ENCODE assay signal across 15 cellular contexts in the genomic region with DNA sequence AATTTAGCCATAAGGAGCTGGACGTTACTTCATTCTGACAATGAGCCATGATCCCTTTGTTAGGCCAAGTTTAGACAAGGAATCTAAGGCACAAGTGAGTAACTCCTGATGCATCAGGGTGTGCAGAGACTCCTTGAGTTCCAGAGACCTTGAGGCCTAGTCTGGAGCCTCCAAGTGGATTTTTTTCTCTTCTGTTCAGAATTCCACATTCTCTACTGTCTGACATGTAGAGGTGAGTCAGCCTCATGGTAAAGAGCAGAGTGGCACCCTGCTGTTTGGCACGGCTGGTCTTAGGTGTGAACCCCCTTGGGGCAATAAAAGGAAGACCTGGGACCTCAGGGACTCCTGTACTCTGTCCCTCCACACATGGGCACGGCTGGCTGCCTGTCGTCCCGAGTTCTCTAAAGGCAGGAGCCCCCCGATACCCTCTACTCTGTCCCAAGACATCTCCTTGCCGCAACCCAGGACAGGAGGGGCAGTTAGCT. TPM values are rescaled to one million over a fixed set of nuclear protein-coding genes. Genes with fewer than 3 reads are reported as not detected.
A peak's percentile ranks its signal among the peaks of the same experiment; 100 is the strongest.
DNase-seq lines count a peak whose midpoint lies in the region; ATAC-seq and TF ChIP-seq lines count a peak whose summit lies in the region.
"Had no signal": no experiment of that assay in that cellular context is flagged by ENCODE, and none has a peak within 500 bp of the region (broad histone marks: within the 10 kb centered on the region; RNA-seq: fewer than 3 reads in every experiment).

No MANE protein-coding gene starts in this region.

- H3K27me3 Mint-ChIP-seq in CD14-positive monocyte (ENCODE audit: low read depth in 3 of 3) = peaks cover 0 to 1% (median 0%) of the 10 kb centered on the region in 3 donors

- H3K36me3 Mint-ChIP-seq in CD14-positive monocyte = peaks cover 6 to 7% of the 10 kb centered on the region in 2 donors
- H3K36me3 Mint-ChIP-seq: activated naive CD8-positive, alpha-beta T cell treated with anti-CD3 and anti-CD28 coated beads, Interleukin-2, amount 10 ng/mL, durations not matched to agents 7 days and 5 days had no signal

- H3K27ac ChIP-seq in right atrium auricular region = no peak overlapping the region
- no peak overlapping the region for H3K27ac ChIP-seq in left ventricle myocardium inferior (replicated peaks)
- peak overlapping the region; percentile 63 for H3K27ac ChIP-seq in brain microvascular endothelial cell
- H3K27ac ChIP-seq: upper lobe of left lung had no signal

- peak; percentile 50 for DNase-seq in right atrium auricular region (ENCODE audit: low spot score)
- no peak for DNase-seq in left ventricle myocardium inferior
- DNase-seq in brain microvascular endothelial cell = peak; percentile 81
- DNase-seq in kidney epithelial cell (ENCODE audit: low read depth) = peak; percentile 71
- DNase-seq in CD14-positive monocyte (ENCODE audit: low spot score) = no peak
- DNase-seq in NCI-H345 (lab: John Stamatoyannopoulos, UW) = no peak
- no peak for DNase-seq in hypothalamus (lab: John Stamatoyannopoulos, UW)
- DNase-seq: activated naive CD8-positive, alpha-beta T cell treated with anti-CD3 and anti-CD28 coated beads, Interleukin-2, amount 10 ng/mL, durations not matched to agents 7 days and 5 days; GF-D8; NCI-H1092; occipital lobe; T-helper 17 cell; upper lobe of left lung had no signal

- H3K4me3 Mint-ChIP-seq in CD14-positive monocyte = no peak overlapping the region
- H3K4me3 Mint-ChIP-seq: activated naive CD8-positive, alpha-beta T cell treated with anti-CD3 and anti-CD28 coated beads, Interleukin-2, amount 10 ng/mL, durations not matched to agents 7 days and 5 days; T-helper 17 cell had no signal

- peaks cover 39% of the 10 kb centered on the region for H3K4me1 Mint-ChIP-seq in CD14-positive monocyte
- H3K4me1 Mint-ChIP-seq: activated naive CD8-positive, alpha-beta T cell treated with anti-CD3 and anti-CD28 coated beads, Interleukin-2, amount 10 ng/mL, durations not matched to agents 7 days and 5 days had no signal

- no peak for ATAC-seq in HG03565 (IDR thresholded peaks at IDR 0.05; ENCODE audit: unreplicated experiment)
- ATAC-seq: T-helper 17 cell had no signal

- no peaks in the 10 kb centered on the region for H3K27me3 ChIP-seq in right atrium auricular region
- H3K27me3 ChIP-seq in left ventricle myocardium inferior (ENCODE audit: low read depth) = no peaks in the 10 kb centered on the region
- H3K27me3 ChIP-seq in brain microvascular endothelial cell (replicated peaks) = no peaks in the 10 kb centered on the region
- H3K27me3 ChIP-seq in kidney epithelial cell (ENCODE audit: control insufficient read depth, insufficient read depth, low read length) = no peaks in the 10 kb centered on the region
- H3K27me3 ChIP-seq: upper lobe of left lung had no signal

- no peak for TF ChIP-seq CTCF in right atrium auricular region (IDR thresholded peaks at IDR 0.05)
- no peak for TF ChIP-seq CTCF in left ventricle myocardium inferior (IDR thresholded peaks at IDR 0.05; ENCODE audit: borderline replicate concordance)
- no peak for TF ChIP-seq CTCF in brain microvascular endothelial cell (IDR thresholded peaks at IDR 0.05; ENCODE audit: low read depth, low read length, missing control alignments)
- TF ChIP-seq CTCF in kidney epithelial cell (IDR thresholded peaks at IDR 0.05; ENCODE audit: insufficient read depth, low read length, poor library complexity, severe bottlenecking) = no peak
- TF ChIP-seq CTCF in CD14-positive monocyte (IDR thresholded peaks at IDR 0.05) = no peak

- intact Hi-C loops in left ventricle myocardium inferior (cut with micrococcal nuclease) = no loop called here
- intact Hi-C loops in CD14-positive monocyte (cut with micrococcal nuclease) = no loop called here

- H3K4me3 ChIP-seq in right atrium auricular region (no peak overlapping the region), left ventricle myocardium inferior (no peak overlapping the region), brain microvascular endothelial cell (ENCODE audit: low read depth, low read length) (no peak overlapping the region), kidney epithelial cell (ENCODE audit: low read depth, low read length) (no peak overlapping the region)
- H3K4me3 ChIP-seq: upper lobe of left lung had no signal

- H3K9me3 ChIP-seq in right atrium auricular region (no peaks in the 10 kb centered on the region), left ventricle myocardium inferior (replicated peaks) (no peaks in the 10 kb centered on the region)
- H3K9me3 ChIP-seq: upper lobe of left lung had no signal

- H3K36me3 ChIP-seq in right atrium auricular region = no peaks in the 10 kb centered on the region
- no peaks in the 10 kb centered on the region for H3K36me3 ChIP-seq in left ventricle myocardium inferior
- no peaks in the 10 kb centered on the region for H3K36me3 ChIP-seq in brain microvascular endothelial cell (replicated peaks)
- no peaks in the 10 kb centered on the region for H3K36me3 ChIP-seq in kidney epithelial cell (ENCODE audit: control insufficient read depth, insufficient read depth, low read length)
- H3K36me3 ChIP-seq: upper lobe of left lung had no signal

- peaks cover 0 to 2% (median 0%) of the 10 kb centered on the region in 7 donors for H3K9me3 Mint-ChIP-seq in CD14-positive monocyte
- H3K9me3 Mint-ChIP-seq: activated naive CD8-positive, alpha-beta T cell treated with anti-CD3 and anti-CD28 coated beads, Interleukin-2, amount 10 ng/mL, durations not matched to agents 7 days and 5 days had no signal

- in situ Hi-C loops in brain microvascular endothelial cell (cut with HindIII; ENCODE audit: low pct_ligation_motif_present, low sequenced_read_pairs) = no loop called here

- H3K4me1 ChIP-seq in right atrium auricular region (peaks cover 0 to 6% of the 10 kb centered on the region in 2 donors), left ventricle myocardium inferior (peaks cover 14% of the 10 kb centered on the region)

- no peak overlapping the region for H3K27ac Mint-ChIP-seq in CD14-positive monocyte
- H3K27ac Mint-ChIP-seq: activated naive CD8-positive, alpha-beta T cell treated with anti-CD3 and anti-CD28 coated beads, Interleukin-2, amount 10 ng/mL, durations not matched to agents 7 days and 5 days; T-helper 17 cell had no signal

RNA-seq across cellular contexts. Expression of a gene that starts 22.0 kb away (rescaled TPM):
- total RNA-seq in right atrium auricular region (10 to 100 TPM; 30.4 to 65.0 TPM), left ventricle myocardium inferior (43.4 TPM), kidney epithelial cell (443 and 453 TPM in 2 replicates)
- 100 to 1,000 TPM; 480 to 653 TPM for polyA plus RNA-seq in CD14-positive monocyte

RNA-seq across cellular contexts. Expression of a gene that starts 52.0 kb away (rescaled TPM):
- total RNA-seq in right atrium auricular region = not detected
- total RNA-seq in left ventricle myocardium inferior = not detected
- total RNA-seq in kidney epithelial cell = not detected in 2 replicates
- not detected for polyA plus RNA-seq in CD14-positive monocyte
- total RNA-seq: activated CD8-positive, alpha-beta memory T cell treated with anti-CD3 and anti-CD28 coated beads for 36 hours; activated naive CD8-positive, alpha-beta T cell treated with anti-CD3 and anti-CD28 coated beads, Interleukin-2, amount 10 ng/mL, durations not matched to agents 7 days and 5 days; occipital lobe; T-helper 17 cell; upper lobe of left lung had no signal

Comparison
In these comparisons a context has a peak if more than half of its experiments do, and no peak if none do; other contexts are left out.
1. DNase-seq: peak in right atrium auricular region (single experiment), brain microvascular endothelial cell (single experiment) and kidney epithelial cell (single experiment); none in left ventricle myocardium inferior (single experiment), CD14-positive monocyte (single experiment), NCI-H345 (single experiment) and hypothalamus (0 of 51).